ENCODE assay signal across 1 cellular context in the genomic region with DNA sequence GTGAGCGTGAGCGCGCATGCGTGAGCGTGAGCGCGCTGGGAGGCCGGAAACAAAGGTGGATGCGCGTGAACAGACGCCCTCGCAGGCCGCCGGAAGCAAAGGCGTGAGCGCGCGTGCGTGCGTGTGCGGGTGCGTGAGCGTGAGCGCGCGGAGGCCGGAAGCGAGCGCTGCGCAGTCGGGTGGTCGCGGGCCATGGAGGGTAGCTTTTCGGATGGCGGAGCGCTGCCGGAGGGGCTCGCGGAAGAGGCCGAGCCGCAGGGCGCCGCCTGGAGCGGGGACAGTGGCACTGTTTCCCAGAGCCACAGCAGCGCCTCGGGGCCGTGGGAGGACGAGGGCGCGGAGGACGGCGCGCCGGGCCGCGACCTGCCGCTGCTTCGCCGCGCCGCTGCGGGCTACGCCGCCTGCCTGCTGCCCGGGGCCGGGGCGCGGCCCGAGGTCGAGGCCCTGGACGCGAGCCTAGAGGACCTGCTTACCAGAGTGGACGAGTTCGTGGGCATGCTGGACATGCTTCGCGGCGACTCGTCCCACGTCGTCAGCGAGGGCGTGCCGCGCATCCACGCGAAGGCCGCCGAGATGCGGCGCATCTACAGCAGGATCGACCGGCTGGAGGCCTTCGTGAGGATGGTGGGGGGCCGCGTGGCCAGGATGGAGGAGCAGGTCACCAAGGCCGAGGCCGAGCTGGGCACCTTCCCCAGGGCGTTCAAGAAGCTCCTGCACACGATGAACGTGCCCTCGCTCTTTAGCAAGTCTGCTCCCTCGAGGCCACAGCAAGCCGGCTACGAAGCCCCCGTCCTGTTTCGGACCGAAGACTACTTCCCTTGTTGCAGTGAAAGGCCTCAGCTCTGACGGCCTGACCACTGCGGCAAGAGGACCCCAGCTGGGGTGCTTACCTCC.
A peak's percentile ranks its signal among the peaks of the same experiment; 100 is the strongest.
TF ChIP-seq lines count a peak whose summit lies in the region.

A gene with protein sequence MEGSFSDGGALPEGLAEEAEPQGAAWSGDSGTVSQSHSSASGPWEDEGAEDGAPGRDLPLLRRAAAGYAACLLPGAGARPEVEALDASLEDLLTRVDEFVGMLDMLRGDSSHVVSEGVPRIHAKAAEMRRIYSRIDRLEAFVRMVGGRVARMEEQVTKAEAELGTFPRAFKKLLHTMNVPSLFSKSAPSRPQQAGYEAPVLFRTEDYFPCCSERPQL (plus strand): TSS at position 157 of the 894 bp plus-strand sequence. CDS start 36 bp downstream, at position 193.

TF ChIP-seq in HepG2, 621 proteins besides CTCF, POLR2A, EP300 and RAD21 (continued from another document and continues in another):
- TF ChIP-seq ZNF281 (CRISPR knock-in tag; IDR thresholded peaks at IDR 0.05; ENCODE audit: borderline replicate concordance) (0 out of 2 replicates have a peak, but pooled peaks have one; percentile 5), HNRNPUL1 (IDR thresholded peaks at IDR 0.05; ENCODE audit: low read depth, low read length) (peak; percentile 45; the same call in 1 of the 2 replicates), ZNF883 (CRISPR knock-in tag; IDR thresholded peaks at IDR 0.05; ENCODE audit: not compliant biosample characterization) (no peak), CBX5 (CRISPR knock-in tag; IDR thresholded peaks at IDR 0.05; ENCODE audit: borderline replicate concordance) (peak; percentile 41; the same call in 1 of the 2 replicates), TOPORS (CRISPR knock-in tag; IDR thresholded peaks at IDR 0.05) (0 out of 2 replicates have a peak, but pooled peaks have one; percentile 60), SP5 (CRISPR knock-in tag; IDR thresholded peaks at IDR 0.05; ENCODE audit: borderline replicate concordance, low read depth) (no peak), ZNF564 (CRISPR knock-in tag; IDR thresholded peaks at IDR 0.05) (no peak; the same call in none of the 2 replicates), PAWR (CRISPR knock-in tag; IDR thresholded peaks at IDR 0.05; ENCODE audit: borderline replicate concordance) (0 out of 2 replicates have a peak, but pooled peaks have one; percentile 11), KMT2A (CRISPR knock-in tag; IDR thresholded peaks at IDR 0.05) (peak; percentile 79), ZBTB42 (CRISPR knock-in tag; IDR thresholded peaks at IDR 0.05) (no peak), ZNF740 (CRISPR knock-in tag; IDR thresholded peaks at IDR 0.05) (0 out of 2 replicates have a peak, but pooled peaks have one; percentile 57), ZNF788 (CRISPR knock-in tag; IDR thresholded peaks at IDR 0.05; ENCODE audit: borderline replicate concordance) (peak; percentile 57; the same call in 1 of the 2 replicates), ZNF510 (CRISPR knock-in tag; IDR thresholded peaks at IDR 0.05; ENCODE audit: low read depth) (0 out of 2 replicates have a peak, but pooled peaks have one; percentile 45), PAXIP1 (CRISPR knock-in tag; conservative IDR thresholded peaks at IDR 0.05) (peak; percentile 42), ZBTB46 (CRISPR knock-in tag; IDR thresholded peaks at IDR 0.05; ENCODE audit: borderline replicate concordance) (peak; percentile 83; the same call in 1 of the 2 replicates), ZNF7 (CRISPR knock-in tag; IDR thresholded peaks at IDR 0.05) (no peak), MED1 (CRISPR knock-in tag; IDR thresholded peaks at IDR 0.05) (peak; percentile 78; the same call in 1 of the 2 replicates), ZNF354B (CRISPR knock-in tag; IDR thresholded peaks at IDR 0.05) (0 out of 2 replicates have a peak, but pooled peaks have one; percentile 48), ZNF234 (CRISPR knock-in tag; conservative IDR thresholded peaks at IDR 0.05) (no peak), NRL (CRISPR knock-in tag; IDR thresholded peaks at IDR 0.05; ENCODE audit: borderline replicate concordance) (no peak; the same call in 1 of the 2 replicates), POGZ (CRISPR knock-in tag; IDR thresholded peaks at IDR 0.05) (0 out of 2 replicates have a peak, but pooled peaks have one; percentile 30), SAP130 (CRISPR knock-in tag; IDR thresholded peaks at IDR 0.05; ENCODE audit: low read depth) (peak; percentile 92), AGO2 (optimal IDR thresholded peaks at IDR 0.05; ENCODE audit: low read depth, low read length) (peak; percentile 84), WIZ (CRISPR knock-in tag; IDR thresholded peaks at IDR 0.05) (no peak), KLF16 (CRISPR knock-in tag; IDR thresholded peaks at IDR 0.05) (peak in 1 of 2 experiments; percentile 30; a peak in 1 of 4 replicates), E2F2 (CRISPR knock-in tag; IDR thresholded peaks at IDR 0.05; ENCODE audit: borderline replicate concordance) (no peak), ZNF12 (CRISPR knock-in tag; IDR thresholded peaks at IDR 0.05) (no peak), PRMT3 (CRISPR knock-in tag; IDR thresholded peaks at IDR 0.05; ENCODE audit: borderline replicate concordance, low read depth) (peak; percentile 71; the same call in 1 of the 2 replicates), ZNF556 (CRISPR knock-in tag; IDR thresholded peaks at IDR 0.05; ENCODE audit: borderline replicate concordance) (0 out of 2 replicates have a peak, but pooled peaks have one; percentile 61), TFDP2 (CRISPR knock-in tag; IDR thresholded peaks at IDR 0.05) (peak; percentile 42; the same call in 1 of the 2 replicates), SRY (CRISPR knock-in tag; IDR thresholded peaks at IDR 0.05) (peak; percentile 97), PAF1 (CRISPR knock-in tag; IDR thresholded peaks at IDR 0.05) (no peak)
- TF ChIP-seq, protein P1, sequence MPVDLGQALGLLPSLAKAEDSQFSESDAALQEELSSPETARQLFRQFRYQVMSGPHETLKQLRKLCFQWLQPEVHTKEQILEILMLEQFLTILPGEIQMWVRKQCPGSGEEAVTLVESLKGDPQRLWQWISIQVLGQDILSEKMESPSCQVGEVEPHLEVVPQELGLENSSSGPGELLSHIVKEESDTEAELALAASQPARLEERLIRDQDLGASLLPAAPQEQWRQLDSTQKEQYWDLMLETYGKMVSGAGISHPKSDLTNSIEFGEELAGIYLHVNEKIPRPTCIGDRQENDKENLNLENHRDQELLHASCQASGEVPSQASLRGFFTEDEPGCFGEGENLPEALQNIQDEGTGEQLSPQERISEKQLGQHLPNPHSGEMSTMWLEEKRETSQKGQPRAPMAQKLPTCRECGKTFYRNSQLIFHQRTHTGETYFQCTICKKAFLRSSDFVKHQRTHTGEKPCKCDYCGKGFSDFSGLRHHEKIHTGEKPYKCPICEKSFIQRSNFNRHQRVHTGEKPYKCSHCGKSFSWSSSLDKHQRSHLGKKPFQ (CRISPR knock-in tag; IDR thresholded peaks at IDR 0.05; ENCODE audit: insufficient replicate concordance), result no peak
- TF ChIP-seq, protein P2, sequence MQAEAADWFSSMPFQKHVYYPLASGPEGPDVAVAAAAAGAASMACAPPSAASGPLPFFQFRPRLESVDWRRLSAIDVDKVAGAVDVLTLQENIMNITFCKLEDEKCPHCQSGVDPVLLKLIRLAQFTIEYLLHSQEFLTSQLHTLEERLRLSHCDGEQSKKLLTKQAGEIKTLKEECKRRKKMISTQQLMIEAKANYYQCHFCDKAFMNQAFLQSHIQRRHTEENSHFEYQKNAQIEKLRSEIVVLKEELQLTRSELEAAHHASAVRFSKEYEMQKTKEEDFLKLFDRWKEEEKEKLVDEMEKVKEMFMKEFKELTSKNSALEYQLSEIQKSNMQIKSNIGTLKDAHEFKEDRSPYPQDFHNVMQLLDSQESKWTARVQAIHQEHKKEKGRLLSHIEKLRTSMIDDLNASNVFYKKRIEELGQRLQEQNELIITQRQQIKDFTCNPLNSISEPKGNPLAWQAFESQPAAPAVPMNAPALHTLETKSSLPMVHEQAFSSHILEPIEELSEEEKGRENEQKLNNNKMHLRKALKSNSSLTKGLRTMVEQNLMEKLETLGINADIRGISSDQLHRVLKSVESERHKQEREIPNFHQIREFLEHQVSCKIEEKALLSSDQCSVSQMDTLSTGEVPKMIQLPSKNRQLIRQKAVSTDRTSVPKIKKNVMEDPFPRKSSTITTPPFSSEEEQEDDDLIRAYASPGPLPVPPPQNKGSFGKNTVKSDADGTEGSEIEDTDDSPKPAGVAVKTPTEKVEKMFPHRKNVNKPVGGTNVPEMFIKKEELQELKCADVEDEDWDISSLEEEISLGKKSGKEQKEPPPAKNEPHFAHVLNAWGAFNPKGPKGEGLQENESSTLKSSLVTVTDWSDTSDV (CRISPR knock-in tag; IDR thresholded peaks at IDR 0.05), result peak; percentile 50
- TF ChIP-seq, protein P3, sequence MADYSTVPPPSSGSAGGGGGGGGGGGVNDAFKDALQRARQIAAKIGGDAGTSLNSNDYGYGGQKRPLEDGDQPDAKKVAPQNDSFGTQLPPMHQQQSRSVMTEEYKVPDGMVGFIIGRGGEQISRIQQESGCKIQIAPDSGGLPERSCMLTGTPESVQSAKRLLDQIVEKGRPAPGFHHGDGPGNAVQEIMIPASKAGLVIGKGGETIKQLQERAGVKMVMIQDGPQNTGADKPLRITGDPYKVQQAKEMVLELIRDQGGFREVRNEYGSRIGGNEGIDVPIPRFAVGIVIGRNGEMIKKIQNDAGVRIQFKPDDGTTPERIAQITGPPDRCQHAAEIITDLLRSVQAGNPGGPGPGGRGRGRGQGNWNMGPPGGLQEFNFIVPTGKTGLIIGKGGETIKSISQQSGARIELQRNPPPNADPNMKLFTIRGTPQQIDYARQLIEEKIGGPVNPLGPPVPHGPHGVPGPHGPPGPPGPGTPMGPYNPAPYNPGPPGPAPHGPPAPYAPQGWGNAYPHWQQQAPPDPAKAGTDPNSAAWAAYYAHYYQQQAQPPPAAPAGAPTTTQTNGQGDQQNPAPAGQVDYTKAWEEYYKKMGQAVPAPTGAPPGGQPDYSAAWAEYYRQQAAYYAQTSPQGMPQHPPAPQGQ (CRISPR knock-in tag; IDR thresholded peaks at IDR 0.05; ENCODE audit: borderline replicate concordance), result no peak
